ENCODE assay signal across 9 cellular contexts in genomic region chr3:51955893-51956770, GRCh38. TPM values are rescaled to one million over a fixed set of nuclear protein-coding genes. Genes with fewer than 3 reads are reported as not detected.
DNase-seq lines count a peak whose midpoint lies in the region; ATAC-seq and TF ChIP-seq lines count a peak whose summit lies in the region.
"Had no signal": no experiment of that assay in that cellular context is flagged by ENCODE, and none has a peak within 500 bp of the region (broad histone marks: within the 10 kb centered on the region; RNA-seq: fewer than 3 reads in every experiment).

No MANE protein-coding gene starts in this region.

- in situ Hi-C loops in GM13976 (cut with MboI; ENCODE audit: low sequenced_read_pairs, unreplicated experiment) = no loop called here

- TF ChIP-seq CTCF in GM13976 (IDR thresholded peaks at IDR 0.05; ENCODE audit: borderline replicate concordance, control extremely low read depth, extremely low read depth, insufficient read depth, missing control alignments) = no peak
- peak in 47 of 56 donors; percentile 7 to 63 (median 47) for TF ChIP-seq CTCF in dorsolateral prefrontal cortex (IDR thresholded peaks at IDR 0.05 in 54 of 56, conservative IDR thresholded peaks at IDR 0.05 in 2 of 56; ENCODE audit: low read depth in 1 of 56, partially characterized antibody in 56 of 56)
- TF ChIP-seq CTCF in left lung (IDR thresholded peaks at IDR 0.05) = peak; percentile 21 to 28

- no peaks in the 10 kb centered on the region for H3K27me3 ChIP-seq in dorsolateral prefrontal cortex
- peaks cover 0 to 25% of the 10 kb centered on the region in 2 donors for H3K27me3 ChIP-seq in left lung
- H3K27me3 ChIP-seq: SJSA1 had no signal

- no peaks in the 10 kb centered on the region for H3K9me3 Mint-ChIP-seq in stimulated activated naive CD8-positive, alpha-beta T cell treated with anti-CD3 and anti-CD28 coated beads, Interleukin-15, amount 100 ng/mL, for 72 hours

- peaks cover 14% of the 10 kb centered on the region for H3K4me1 Mint-ChIP-seq in stimulated activated naive CD8-positive, alpha-beta T cell treated with anti-CD3 and anti-CD28 coated beads, Interleukin-15, amount 100 ng/mL, for 72 hours

- H3K4me1 ChIP-seq in left lung = peaks cover 6 to 25% of the 10 kb centered on the region in 2 donors

- intact Hi-C loops in dorsolateral prefrontal cortex (cut with DNase I) (loop anchor here in 1 of 2 donors (1.0 to 2.0 kb wide), 2 partner anchors 14 to 19 kb away; partner anchors contain the start of genes ABHD14A, ABHD14B and PARP3), left lung (cut with DNase I) (no loop called here)

- H3K4me3 ChIP-seq in dorsolateral prefrontal cortex = peak overlapping the region; percentile 11 to 82 (median 64)
- H3K4me3 ChIP-seq in left lung = peak overlapping the region; percentile 29 to 30
- H3K4me3 ChIP-seq: SJSA1 had no signal

- no peak overlapping the region for H3K27ac Mint-ChIP-seq in stimulated activated naive CD8-positive, alpha-beta T cell treated with anti-CD3 and anti-CD28 coated beads, Interleukin-15, amount 100 ng/mL, for 72 hours

- H3K4me3 Mint-ChIP-seq in stimulated activated naive CD8-positive, alpha-beta T cell treated with anti-CD3 and anti-CD28 coated beads, Interleukin-15, amount 100 ng/mL, for 72 hours = peak overlapping the region; percentile 58 to 74

- DNase-seq in GM13976 (ENCODE audit: low spot score) (peak; percentile 58), T-helper 9 cell (peak; percentile 27), dorsolateral prefrontal cortex (peak in 5 of 10 donors; percentile 56 to 73 (median 63)), left lung (peak in 1 of 2 donors; percentile 80), NCI-H510A treated with DMSO at 0.1 percent for 48 hours (lab: John Stamatoyannopoulos, UW) (no peak)
- DNase-seq in stimulated activated naive CD8-positive, alpha-beta T cell treated with anti-CD3 and anti-CD28 coated beads, Interleukin-15, amount 100 ng/mL, for 72 hours = peak; percentile 55 to 56

- H3K27me3 Mint-ChIP-seq in stimulated activated naive CD8-positive, alpha-beta T cell treated with anti-CD3 and anti-CD28 coated beads, Interleukin-15, amount 100 ng/mL, for 72 hours = peaks cover 50% of the 10 kb centered on the region

- H3K36me3 ChIP-seq in left lung = peaks cover 0 to 30% of the 10 kb centered on the region in 2 donors

- peak overlapping the region; percentile 76 to 100 (median 98) for H3K27ac ChIP-seq in dorsolateral prefrontal cortex
- H3K27ac ChIP-seq in left lung = peak overlapping the region in 1 of 2 donors; percentile 53
- H3K27ac ChIP-seq: SJSA1 had no signal

- no peaks in the 10 kb centered on the region for H3K9me3 ChIP-seq in left lung
- H3K9me3 ChIP-seq: SJSA1 had no signal

- ATAC-seq in left lung (peak; percentile 79), GM21360 (IDR thresholded peaks at IDR 0.05; ENCODE audit: unreplicated experiment) (no peak), GM18858 (IDR thresholded peaks at IDR 0.05; ENCODE audit: unreplicated experiment) (no peak)
- ATAC-seq in stimulated activated naive CD8-positive, alpha-beta T cell treated with anti-CD3 and anti-CD28 coated beads, Interleukin-15, amount 100 ng/mL, for 72 hours = peak; percentile 85

RNA-seq across cellular contexts. Expression of gene GPR62, which starts 1.0 kb away (rescaled TPM):
- total RNA-seq in dorsolateral prefrontal cortex = 10 to 100 TPM in 82 of 120 experiments, 1 to 10 TPM in 38; 2.6 to 62.5 (median 12.7) TPM
- not detected for total RNA-seq in left lung
- total RNA-seq: SJSA1 had no signal

RNA-seq across cellular contexts. Expression of gene PCBP4, which starts 11.1 kb away (rescaled TPM):
- total RNA-seq in dorsolateral prefrontal cortex (100 to 1,000 TPM in 87 of 120 experiments, 10 to 100 TPM in 33; 59.6 to 285 (median 112) TPM), left lung (10 to 100 TPM; 29.7 to 43.1 TPM)

RNA-seq across cellular contexts. Expression of gene PARP3, which starts 14.0 kb away (rescaled TPM):
- total RNA-seq in dorsolateral prefrontal cortex (10 to 100 TPM; 12.4 to 30.0 (median 19.8) TPM), left lung (10 to 100 TPM; 21.0 to 21.4 TPM)

RNA-seq across cellular contexts. Expression of gene RRP9, which starts 14.4 kb away (rescaled TPM):
- total RNA-seq in dorsolateral prefrontal cortex = 10 to 100 TPM in 111 of 120 experiments, 1 to 10 TPM in 9; 7.7 to 17.5 (median 12.5) TPM
- total RNA-seq in left lung = 10 to 100 TPM; 14.5 to 25.7 TPM

RNA-seq across cellular contexts. Expression of gene ABHD14B, which starts 17.7 kb away (rescaled TPM):
- total RNA-seq in dorsolateral prefrontal cortex (10 to 100 TPM in 117 of 120 experiments, 1 to 10 TPM in 3; 7.7 to 21.5 (median 14.8) TPM), left lung (10 to 100 TPM; 32.4 to 47.0 TPM)

Comparison
In these comparisons a context has a peak if more than half of its experiments do, and no peak if none do; other contexts are left out.
1. ATAC-seq: peak in left lung (single experiment) and stimulated activated naive CD8-positive, alpha-beta T cell treated with anti-CD3 and anti-CD28 coated beads, Interleukin-15, amount 100 ng/mL, for 72 hours (single experiment); none in GM21360 (single experiment) and GM18858 (single experiment).